9 cellular contexts compared by ENCODE assay signal in the genomic region with DNA sequence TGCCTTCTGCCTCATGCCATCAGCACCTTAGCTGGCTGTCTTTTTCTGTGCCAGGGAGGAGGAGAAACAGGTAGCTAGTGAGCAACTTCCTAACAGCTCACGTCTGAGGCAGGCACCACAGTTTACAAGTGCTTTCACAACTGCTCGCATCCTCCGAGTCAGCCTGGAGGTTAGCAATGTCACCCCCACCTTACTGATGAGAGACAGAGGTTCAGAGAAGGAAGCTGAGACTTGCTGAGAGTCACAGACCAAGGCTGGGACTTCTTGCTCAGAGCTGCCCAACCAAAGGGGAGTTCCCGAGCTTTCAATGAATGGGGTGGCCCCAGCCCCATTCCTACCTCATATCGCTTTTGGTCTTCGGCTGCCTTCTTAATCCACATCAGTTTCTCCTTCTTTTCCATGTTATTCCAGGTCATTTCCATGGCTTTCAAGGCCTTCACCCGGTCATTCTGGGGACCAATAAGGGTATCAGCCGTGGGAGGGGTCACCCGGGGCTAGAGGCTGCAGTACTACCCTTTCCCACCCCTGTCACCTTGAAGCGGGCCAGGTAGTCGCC. TPM values are rescaled to one million over a fixed set of nuclear protein-coding genes. Genes with fewer than 3 reads are reported as not detected.
A peak's percentile ranks its signal among the peaks of the same experiment; 100 is the strongest.
DNase-seq lines count a peak whose midpoint lies in the region; ATAC-seq, FAIRE-seq and TF ChIP-seq lines count a peak whose summit lies in the region.
"Had no signal": no experiment of that assay in that cellular context is flagged by ENCODE, and none has a peak within 500 bp of the region (broad histone marks: within the 10 kb centered on the region; RNA-seq: fewer than 3 reads in every experiment).

No MANE protein-coding gene starts in this region.

- in situ Hi-C loops in HepG2 (cut with HindIII; ENCODE audit: extremely low pct_ligation_motif_present, low pct_unique_long_range_greater_than_20kb): no loop called here

- no peaks in the 10 kb centered on the region for H3K27me3 ChIP-seq in HepG2 (ENCODE audit: control insufficient read depth in 1 of 2, insufficient read depth in 2 of 2, low read length in 2 of 2)
- no peaks in the 10 kb centered on the region for H3K27me3 ChIP-seq in right lobe of liver
- H3K27me3 ChIP-seq in uterus: no peaks in the 10 kb centered on the region

- TF ChIP-seq CTCF in HepG2 (CRISPR knock-in tag; IDR thresholded peaks at IDR 0.05) (no peak), right lobe of liver (IDR thresholded peaks at IDR 0.05) (no peak), activated B cell treated with CpG ODN at 0.5 μM for 24 hours (IDR thresholded peaks at IDR 0.05) (no peak), uterus (IDR thresholded peaks at IDR 0.05) (no peak)

- H3K27ac Mint-ChIP-seq in activated B cell treated with CpG ODN at 0.5 μM for 24 hours: peak overlapping the region; percentile 74

- H3K9me3 ChIP-seq in HepG2 (ENCODE audit: low read length) (no peaks in the 10 kb centered on the region), right lobe of liver (no peaks in the 10 kb centered on the region), uterus (no peaks in the 10 kb centered on the region)

- peaks cover 27 to 61% of the 10 kb centered on the region in 2 experiments for H3K36me3 ChIP-seq in HepG2 (replicated peaks in 1 of 2; ENCODE audit: control insufficient read depth in 1 of 2, insufficient read depth in 2 of 2, low read length in 2 of 2)
- peaks cover 1 to 54% (median 20%) of the 10 kb centered on the region in 4 donors for H3K36me3 ChIP-seq in right lobe of liver
- H3K36me3 ChIP-seq in uterus: no peaks in the 10 kb centered on the region

- H3K4me1 Mint-ChIP-seq in activated B cell treated with CpG ODN at 0.5 μM for 24 hours: peaks cover 48% of the 10 kb centered on the region

- no peaks in the 10 kb centered on the region for H4K20me1 ChIP-seq in HepG2 (ENCODE audit: insufficient read depth, low read length)

- POLR2A ChIA-PET in HepG2 (lab: Yijun Ruan, JAX) (interaction anchor here (1.4 kb wide), 1 partner anchor 10 kb away, joined by 8 read pairs; a partner anchor contains a TSS), activated B cell treated with CpG ODN at 0.5 μM for 24 hours (lab: Charles Lee) (interaction anchor here (0.5 to 4.6 kb wide), 18 partner anchors 9 to 210 kb away, joined by 3 to 76 read pairs (median 5); a partner anchor contains a TSS)

- H3K4me1 ChIP-seq in HepG2 (ENCODE audit: insufficient read depth, low read length): no peaks in the 10 kb centered on the region
- peaks cover 0 to 7% (median 0%) of the 10 kb centered on the region in 4 donors for H3K4me1 ChIP-seq in right lobe of liver
- peaks cover 0 to 14% of the 10 kb centered on the region in 2 donors for H3K4me1 ChIP-seq in uterus

- TSS peak; percentile 12 for BruUV-seq in HepG2 (replicated peaks; lab: Mats Ljungman, UMichigan)

- H3K27ac ChIP-seq in HepG2 (ENCODE audit: extremely low read length, insufficient read depth, low read length) (no peak overlapping the region), right lobe of liver (no peak overlapping the region), uterus (peak overlapping the region; percentile 28 to 65)

- intact Hi-C loops in HepG2 (cut with micrococcal nuclease; ENCODE audit: unreplicated experiment): no loop called here
- intact Hi-C loops in right lobe of liver (cut with DNase I): loop anchor here (5.0 to 10.0 kb wide), 2 partner anchors 112 to 145 kb away; a partner anchor contains a TSS
- intact Hi-C loops in activated B cell treated with CpG ODN at 0.5 μM for 24 hours (cut with micrococcal nuclease): loop anchor here (1.0 to 2.0 kb wide), 7 partner anchors 8 to 144 kb away; a partner anchor contains a TSS
- intact Hi-C loops in uterus (cut with DNase I; ENCODE audit: low total_unique reads): loop anchor here (5.0 kb wide), 1 partner anchor 122 kb away; no protein-coding TSS in a partner anchor

- no peak overlapping the region for H3K4me2 ChIP-seq in HepG2 (ENCODE audit: low read depth, low read length)

- CTCF ChIA-PET in HepG2 (lab: Yijun Ruan, JAX; ENCODE audit: low intra/inter-chr PET ratio, low total read pairs) (no interaction called here), activated B cell treated with CpG ODN at 0.5 μM for 24 hours (lab: Charles Lee) (interaction anchor here (0.6 to 5.3 kb wide), 23 partner anchors 8 to 266 kb away, joined by 3 to 108 read pairs (median 4); a partner anchor contains a TSS)

- TF ChIP-seq EP300 in HepG2 (IDR thresholded peaks at IDR 0.05; ENCODE audit: low read depth in 2 of 2, low read length in 2 of 2) (no peak), HepG2 (CRISPR knock-in tag; IDR thresholded peaks at IDR 0.05; ENCODE audit: borderline replicate concordance) (no peak)

- H3K9ac ChIP-seq in HepG2 (ENCODE audit: insufficient read depth, low read depth, low read length): no peak overlapping the region

- no peaks in the 10 kb centered on the region for H3K9me3 Mint-ChIP-seq in activated B cell treated with CpG ODN at 0.5 μM for 24 hours

- no peak for ATAC-seq in HepG2
- no peak for ATAC-seq in right lobe of liver
- ATAC-seq in activated B cell treated with CpG ODN at 0.5 μM for 24 hours (ENCODE audit: low read depth): peak; percentile 11
- ATAC-seq in HG02840 (IDR thresholded peaks at IDR 0.05; ENCODE audit: low FRiP score, unreplicated experiment): no peak

- WGBS in HepG2 (ENCODE audit: low lambda C conversion rate): 98% methylated on average over 11 of the region's 11 CpGs
- WGBS in right lobe of liver (ENCODE audit: insufficient coverage, low coverage, low lambda C conversion rate, missing lambda C conversion rate): 41% methylated on average over 8 of the region's 11 CpGs

- no peak overlapping the region for H2AFZ ChIP-seq in HepG2 (ENCODE audit: low read length)

- TF ChIP-seq POLR2A in HepG2 (IDR thresholded peaks at IDR 0.05; ENCODE audit: insufficient read depth in 1 of 2, low read depth in 2 of 2, low read length in 2 of 2) (no peak), right lobe of liver (IDR thresholded peaks at IDR 0.05) (no peak), uterus (IDR thresholded peaks at IDR 0.05) (no peak), H54 (IDR thresholded peaks at IDR 0.05; ENCODE audit: low read depth, low read length) (no peak)

- peaks cover 75% of the 10 kb centered on the region for H3K36me3 Mint-ChIP-seq in activated B cell treated with CpG ODN at 0.5 μM for 24 hours (ENCODE audit: low read depth)

- no peaks in the 10 kb centered on the region for H3K27me3 Mint-ChIP-seq in activated B cell treated with CpG ODN at 0.5 μM for 24 hours

- TF ChIP-seq RAD21 in HepG2 (CRISPR knock-in tag; IDR thresholded peaks at IDR 0.05): no peak

- no peak for DNase-seq in HepG2 (ENCODE audit: low spot score)
- DNase-seq in right lobe of liver: no peak
- DNase-seq in activated B cell treated with CpG ODN at 0.5 μM for 24 hours: no peak
- peak; percentile 68 for DNase-seq in kidney tubule cell (ENCODE audit: low spot score)
- DNase-seq in uterus: no peak
- DNase-seq in NCI-H1694 treated with DMSO at 0.1 percent for 48 hours (lab: John Stamatoyannopoulos, UW): no peak
- no peak for DNase-seq in H54 (ENCODE audit: insufficient read length, low spot score)

- peak overlapping the region; percentile 52 for H3K4me3 Mint-ChIP-seq in activated B cell treated with CpG ODN at 0.5 μM for 24 hours

- no peak for FAIRE-seq in HepG2 (lab: Jason Lieb, UNC)
- FAIRE-seq in H54 (lab: Jason Lieb, UNC): no peak

- H3K79me2 ChIP-seq in HepG2 (ENCODE audit: insufficient read depth, low read length): no peaks in the 10 kb centered on the region

- H3K4me3 ChIP-seq in HepG2 (replicated peaks in 1 of 3; ENCODE audit: insufficient read depth in 1 of 3, low read depth in 2 of 3, low read length in 3 of 3): no peak overlapping the region
- no peak overlapping the region for H3K4me3 ChIP-seq in right lobe of liver
- no peak overlapping the region for H3K4me3 ChIP-seq in uterus

RNA-seq across cellular contexts. Expression of a gene that starts 9.6 kb away (rescaled TPM):
- total RNA-seq in HepG2 (2016; rRNA removed; fragmentation: Illumina TruSeq; extraction: Trizol) (52.1 and 60.9 TPM in 2 replicates), right lobe of liver (10 to 100 TPM; 22.3 to 35.9 (median 32.0) TPM), activated B cell treated with CpG ODN at 0.5 μM for 24 hours (139 and 146 TPM in 2 replicates), uterus (100 to 1,000 TPM in 1 of 4 donors, 10 to 100 TPM in 3; 17.4 to 124 (median 72.9) TPM)
- total RNA-seq in HepG2 (2016; cell fraction: cytosol; rRNA removed; fragmentation: Illumina TruSeq; extraction: Trizol; ENCODE audit: low read depth): 13.2 and 14.5 TPM in 2 replicates
- 46.2 and 61.5 TPM in 2 replicates for total RNA-seq in HepG2 (2016; cell fraction: insoluble cytoplasmic fraction; rRNA removed; fragmentation: Illumina TruSeq; extraction: Trizol)
- 33.7 and 33.9 TPM in 2 replicates for total RNA-seq in HepG2 (2016; cell fraction: membrane; rRNA removed; fragmentation: Illumina TruSeq; extraction: Trizol)
- 43.5 and 47.5 TPM in 2 replicates for total RNA-seq in HepG2 (2016; cell fraction: nucleus; rRNA removed; fragmentation: Illumina TruSeq; extraction: Trizol)
- polyA plus RNA-seq in HepG2 (2011; rRNA removed): 15.2 and 16.1 TPM in 2 replicates
- 9.1 and 10.0 TPM in 2 replicates for polyA plus RNA-seq in HepG2 (2011; cell fraction: cytosol; rRNA removed)
- 35.4 and 41.3 TPM in 2 replicates for polyA plus RNA-seq in HepG2 (2011; cell fraction: nucleus; rRNA removed)
- 27.8 and 33.4 TPM in 2 replicates for polyA plus RNA-seq in HepG2 (2012)
- polyA plus RNA-seq in HepG2 (2016; cell fraction: cytosol; fragmentation: Illumina TruSeq; extraction: Trizol; ENCODE audit: low read depth): 8.6 and 8.7 TPM in 2 replicates
- 57.4 and 68.3 TPM in 2 replicates for polyA plus RNA-seq in HepG2 (2016; cell fraction: insoluble cytoplasmic fraction; fragmentation: Illumina TruSeq; extraction: Trizol; ENCODE audit: low read depth)
- polyA plus RNA-seq in HepG2 (2016; cell fraction: membrane; fragmentation: Illumina TruSeq; extraction: Trizol; ENCODE audit: low read depth): 21.7 and 23.2 TPM in 2 replicates
- polyA plus RNA-seq in HepG2 (2016; cell fraction: nucleus; fragmentation: Illumina TruSeq; extraction: Trizol; ENCODE audit: insufficient read depth, low read depth): 93.7 and 94.2 TPM in 2 replicates
- polyA minus RNA-seq in HepG2 (2011; rRNA and poly(A)+ RNA removed; ENCODE audit: low replicate concordance): 11.5 and 30.7 TPM in 2 replicates
- 8.2 and 9.9 TPM in 2 replicates for polyA minus RNA-seq in HepG2 (2011; cell fraction: cytosol; rRNA and poly(A)+ RNA removed)
- 29.7 and 33.2 TPM in 2 replicates for polyA minus RNA-seq in HepG2 (2011; cell fraction: nucleus; rRNA and poly(A)+ RNA removed)

RNA-seq across cellular contexts. Expression of a gene that starts 10.2 kb away (rescaled TPM):
- 45.7 and 59.1 TPM in 2 replicates for total RNA-seq in HepG2 (2016; rRNA removed; fragmentation: Illumina TruSeq; extraction: Trizol)
- total RNA-seq in HepG2 (2016; cell fraction: cytosol; rRNA removed; fragmentation: Illumina TruSeq; extraction: Trizol; ENCODE audit: low read depth): 12.2 and 14.1 TPM in 2 replicates
- 42.7 and 60.0 TPM in 2 replicates for total RNA-seq in HepG2 (2016; cell fraction: insoluble cytoplasmic fraction; rRNA removed; fragmentation: Illumina TruSeq; extraction: Trizol)
- 45.9 and 46.8 TPM in 2 replicates for total RNA-seq in HepG2 (2016; cell fraction: membrane; rRNA removed; fragmentation: Illumina TruSeq; extraction: Trizol)
- total RNA-seq in HepG2 (2016; cell fraction: nucleus; rRNA removed; fragmentation: Illumina TruSeq; extraction: Trizol): 42.7 and 44.6 TPM in 2 replicates
- polyA plus RNA-seq in HepG2 (2011; rRNA removed): 44.5 and 49.3 TPM in 2 replicates
- 39.5 and 41.0 TPM in 2 replicates for polyA plus RNA-seq in HepG2 (2011; cell fraction: cytosol; rRNA removed)
- polyA plus RNA-seq in HepG2 (2011; cell fraction: nucleus; rRNA removed): 121 and 131 TPM in 2 replicates
- 37.8 and 38.4 TPM in 2 replicates for polyA plus RNA-seq in HepG2 (2012)
- 7.6 and 9.2 TPM in 2 replicates for polyA plus RNA-seq in HepG2 (2016; cell fraction: cytosol; fragmentation: Illumina TruSeq; extraction: Trizol; ENCODE audit: low read depth)
- 50.4 and 54.3 TPM in 2 replicates for polyA plus RNA-seq in HepG2 (2016; cell fraction: insoluble cytoplasmic fraction; fragmentation: Illumina TruSeq; extraction: Trizol; ENCODE audit: low read depth)
- polyA plus RNA-seq in HepG2 (2016; cell fraction: membrane; fragmentation: Illumina TruSeq; extraction: Trizol; ENCODE audit: low read depth): 32.8 and 36.7 TPM in 2 replicates
- polyA plus RNA-seq in HepG2 (2016; cell fraction: nucleus; fragmentation: Illumina TruSeq; extraction: Trizol; ENCODE audit: insufficient read depth, low read depth): 81.5 and 96.7 TPM in 2 replicates
- 65.3 and 85.1 TPM in 2 replicates for polyA minus RNA-seq in HepG2 (2011; rRNA and poly(A)+ RNA removed; ENCODE audit: low replicate concordance)
- polyA minus RNA-seq in HepG2 (2011; cell fraction: cytosol; rRNA and poly(A)+ RNA removed): 25.4 and 26.4 TPM in 2 replicates
- 47.9 and 72.6 TPM in 2 replicates for polyA minus RNA-seq in HepG2 (2011; cell fraction: nucleus; rRNA and poly(A)+ RNA removed)
- 10 to 100 TPM; 20.3 to 26.8 (median 22.1) TPM for total RNA-seq in right lobe of liver
- total RNA-seq in activated B cell treated with CpG ODN at 0.5 μM for 24 hours: 92.0 and 103 TPM in 2 replicates
- total RNA-seq in uterus: 10 to 100 TPM in 3 of 4 donors, 1 to 10 TPM in 1; 4.6 to 98.4 (median 36.2) TPM

RNA-seq across cellular contexts. Expression of a gene that starts 23.1 kb away (rescaled TPM):
- 18.7 and 26.9 TPM in 2 replicates for total RNA-seq in HepG2 (2016; rRNA removed; fragmentation: Illumina TruSeq; extraction: Trizol)
- total RNA-seq in HepG2 (2016; cell fraction: cytosol; rRNA removed; fragmentation: Illumina TruSeq; extraction: Trizol; ENCODE audit: low read depth): 9.7 and 10.5 TPM in 2 replicates
- total RNA-seq in HepG2 (2016; cell fraction: insoluble cytoplasmic fraction; rRNA removed; fragmentation: Illumina TruSeq; extraction: Trizol): 17.2 and 28.2 TPM in 2 replicates
- total RNA-seq in HepG2 (2016; cell fraction: membrane; rRNA removed; fragmentation: Illumina TruSeq; extraction: Trizol): 18.3 and 23.2 TPM in 2 replicates
- 23.0 and 27.8 TPM in 2 replicates for total RNA-seq in HepG2 (2016; cell fraction: nucleus; rRNA removed; fragmentation: Illumina TruSeq; extraction: Trizol)
- 50.8 and 55.5 TPM in 2 replicates for polyA plus RNA-seq in HepG2 (2011; rRNA removed)
- 41.4 and 47.9 TPM in 2 replicates for polyA plus RNA-seq in HepG2 (2011; cell fraction: cytosol; rRNA removed)
- 102 and 118 TPM in 2 replicates for polyA plus RNA-seq in HepG2 (2011; cell fraction: nucleus; rRNA removed)
- polyA plus RNA-seq in HepG2 (2012): 22.8 and 25.7 TPM in 2 replicates
- 8.4 and 10.1 TPM in 2 replicates for polyA plus RNA-seq in HepG2 (2016; cell fraction: cytosol; fragmentation: Illumina TruSeq; extraction: Trizol; ENCODE audit: low read depth)
- 19.7 and 21.2 TPM in 2 replicates for polyA plus RNA-seq in HepG2 (2016; cell fraction: insoluble cytoplasmic fraction; fragmentation: Illumina TruSeq; extraction: Trizol; ENCODE audit: low read depth)
- 18.3 and 18.4 TPM in 2 replicates for polyA plus RNA-seq in HepG2 (2016; cell fraction: membrane; fragmentation: Illumina TruSeq; extraction: Trizol; ENCODE audit: low read depth)
- polyA plus RNA-seq in HepG2 (2016; cell fraction: nucleus; fragmentation: Illumina TruSeq; extraction: Trizol; ENCODE audit: insufficient read depth, low read depth): 62.7 and 64.3 TPM in 2 replicates
- polyA minus RNA-seq in HepG2 (2011; rRNA and poly(A)+ RNA removed; ENCODE audit: low replicate concordance): 28.1 and 44.6 TPM in 2 replicates
- 13.8 and 15.3 TPM in 2 replicates for polyA minus RNA-seq in HepG2 (2011; cell fraction: cytosol; rRNA and poly(A)+ RNA removed)
- 21.1 and 21.4 TPM in 2 replicates for polyA minus RNA-seq in HepG2 (2011; cell fraction: nucleus; rRNA and poly(A)+ RNA removed)
- total RNA-seq in right lobe of liver: 10 to 100 TPM; 13.8 to 18.0 (median 15.7) TPM
- total RNA-seq in activated B cell treated with CpG ODN at 0.5 μM for 24 hours: 32.3 and 36.0 TPM in 2 replicates
- total RNA-seq in uterus: 10 to 100 TPM in 3 of 4 donors, 1 to 10 TPM in 1; 7.4 to 41.8 (median 32.6) TPM

RNA-seq across cellular contexts. Expression of a gene that starts 39.4 kb away (rescaled TPM):
- total RNA-seq in HepG2 (2016; rRNA removed; fragmentation: Illumina TruSeq; extraction: Trizol): 0.07 TPM in 1 of 2 replicates, not detected in the other
- total RNA-seq in HepG2 (2016; cell fraction: cytosol; rRNA removed; fragmentation: Illumina TruSeq; extraction: Trizol; ENCODE audit: low read depth): not detected in 2 replicates
- total RNA-seq in HepG2 (2016; cell fraction: insoluble cytoplasmic fraction; rRNA removed; fragmentation: Illumina TruSeq; extraction: Trizol): not detected in 2 replicates
- total RNA-seq in HepG2 (2016; cell fraction: membrane; rRNA removed; fragmentation: Illumina TruSeq; extraction: Trizol): not detected in 2 replicates
- not detected in 2 replicates for total RNA-seq in HepG2 (2016; cell fraction: nucleus; rRNA removed; fragmentation: Illumina TruSeq; extraction: Trizol)
- 0.05 TPM in 1 of 2 replicates, not detected in the other for polyA plus RNA-seq in HepG2 (2011; rRNA removed)
- 0.04 and 0.10 TPM in 2 replicates for polyA plus RNA-seq in HepG2 (2011; cell fraction: cytosol; rRNA removed)
- 0.45 and 0.47 TPM in 2 replicates for polyA plus RNA-seq in HepG2 (2011; cell fraction: nucleus; rRNA removed)
- polyA plus RNA-seq in HepG2 (2012): 0.47 and 0.64 TPM in 2 replicates
- not detected in 2 replicates for polyA plus RNA-seq in HepG2 (2016; cell fraction: cytosol; fragmentation: Illumina TruSeq; extraction: Trizol; ENCODE audit: low read depth)
- not detected in 2 replicates for polyA plus RNA-seq in HepG2 (2016; cell fraction: insoluble cytoplasmic fraction; fragmentation: Illumina TruSeq; extraction: Trizol; ENCODE audit: low read depth)
- not detected in 2 replicates for polyA plus RNA-seq in HepG2 (2016; cell fraction: membrane; fragmentation: Illumina TruSeq; extraction: Trizol; ENCODE audit: low read depth)
- polyA plus RNA-seq in HepG2 (2016; cell fraction: nucleus; fragmentation: Illumina TruSeq; extraction: Trizol; ENCODE audit: insufficient read depth, low read depth): not detected in 2 replicates
- polyA minus RNA-seq in HepG2 (2011; rRNA and poly(A)+ RNA removed; ENCODE audit: low replicate concordance): 0.09 and 0.40 TPM in 2 replicates
- polyA minus RNA-seq in HepG2 (2011; cell fraction: cytosol; rRNA and poly(A)+ RNA removed): not detected in 2 replicates
- polyA minus RNA-seq in HepG2 (2011; cell fraction: nucleus; rRNA and poly(A)+ RNA removed): not detected in 2 replicates
- total RNA-seq in right lobe of liver: 1 to 10 TPM in 1 of 6 experiments, not detected in 5; 1.5 TPM
- total RNA-seq in activated B cell treated with CpG ODN at 0.5 μM for 24 hours: not detected in 2 replicates
- total RNA-seq in uterus: 1 to 10 TPM in 2 of 4 donors, under 1 TPM in 1, not detected in 1; 0.14 to 2.3 (median 1.3) TPM
- total RNA-seq: Daoy had no signal

RNA-seq across cellular contexts. Expression of a gene that starts 58.1 kb away (rescaled TPM):
- total RNA-seq in HepG2 (2016; rRNA removed; fragmentation: Illumina TruSeq; extraction: Trizol): not detected in 2 replicates
- not detected in 2 replicates for total RNA-seq in HepG2 (2016; cell fraction: cytosol; rRNA removed; fragmentation: Illumina TruSeq; extraction: Trizol; ENCODE audit: low read depth)
- total RNA-seq in HepG2 (2016; cell fraction: insoluble cytoplasmic fraction; rRNA removed; fragmentation: Illumina TruSeq; extraction: Trizol): not detected in 2 replicates
- not detected in 2 replicates for total RNA-seq in HepG2 (2016; cell fraction: membrane; rRNA removed; fragmentation: Illumina TruSeq; extraction: Trizol)
- total RNA-seq in HepG2 (2016; cell fraction: nucleus; rRNA removed; fragmentation: Illumina TruSeq; extraction: Trizol): not detected in 2 replicates
- polyA plus RNA-seq in HepG2 (2011; rRNA removed): 0.01 TPM in 1 of 2 replicates, not detected in the other
- polyA plus RNA-seq in HepG2 (2011; cell fraction: cytosol; rRNA removed): not detected in 2 replicates
- polyA plus RNA-seq in HepG2 (2011; cell fraction: nucleus; rRNA removed): 0.03 TPM in 1 of 2 replicates, not detected in the other
- not detected in 2 replicates for polyA plus RNA-seq in HepG2 (2012)
- not detected in 2 replicates for polyA plus RNA-seq in HepG2 (2016; cell fraction: cytosol; fragmentation: Illumina TruSeq; extraction: Trizol; ENCODE audit: low read depth)
- polyA plus RNA-seq in HepG2 (2016; cell fraction: insoluble cytoplasmic fraction; fragmentation: Illumina TruSeq; extraction: Trizol; ENCODE audit: low read depth): not detected in 2 replicates
- polyA plus RNA-seq in HepG2 (2016; cell fraction: membrane; fragmentation: Illumina TruSeq; extraction: Trizol; ENCODE audit: low read depth): not detected in 2 replicates
- not detected in 2 replicates for polyA plus RNA-seq in HepG2 (2016; cell fraction: nucleus; fragmentation: Illumina TruSeq; extraction: Trizol; ENCODE audit: insufficient read depth, low read depth)
- not detected in 2 replicates for polyA minus RNA-seq in HepG2 (2011; rRNA and poly(A)+ RNA removed; ENCODE audit: low replicate concordance)
- polyA minus RNA-seq in HepG2 (2011; cell fraction: cytosol; rRNA and poly(A)+ RNA removed): not detected in 2 replicates
- not detected in 2 replicates for polyA minus RNA-seq in HepG2 (2011; cell fraction: nucleus; rRNA and poly(A)+ RNA removed)
- total RNA-seq in right lobe of liver: 10 to 100 TPM in 1 of 6 experiments, 1 to 10 TPM in 2, under 1 TPM in 3; 0.06 to 31.8 (median 1.2) TPM
- total RNA-seq in activated B cell treated with CpG ODN at 0.5 μM for 24 hours: 0.10 and 0.13 TPM in 2 replicates
- 1 to 10 TPM in 1 of 4 donors, not detected in 3; 8.4 TPM for total RNA-seq in uterus
- total RNA-seq: Daoy had no signal

Comparison
In these comparisons a context has a peak if more than half of its experiments do, and no peak if none do; other contexts are left out.
1. H3K27ac ChIP-seq: peak in uterus (2 of 2); none in HepG2 (single experiment) and right lobe of liver (0 of 3).